In the genomic region with DNA sequence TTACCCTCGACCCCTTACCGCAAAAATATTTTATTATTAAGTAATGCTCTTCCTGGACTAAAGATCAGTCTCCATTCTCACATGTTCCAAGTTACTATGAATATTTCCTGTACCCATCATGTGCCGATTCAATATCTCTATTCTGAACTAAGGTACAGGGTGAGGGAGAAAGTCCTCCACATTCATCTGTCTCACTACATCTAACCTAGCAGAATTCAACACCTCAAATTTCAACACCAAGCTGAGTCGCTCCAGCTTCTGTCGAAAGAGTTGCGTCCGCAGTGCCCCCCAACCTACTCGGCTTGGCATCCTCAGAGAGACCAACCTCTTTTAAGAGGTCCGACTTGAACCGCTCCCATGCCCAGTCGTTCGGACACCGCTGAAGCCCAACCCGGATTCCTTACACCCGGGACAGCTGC, we compare ENCODE assay signal across 2 cellular contexts.
A peak's percentile ranks its signal among the peaks of the same experiment; 100 is the strongest.
TF ChIP-seq lines count a peak whose summit lies in the region.

No MANE protein-coding gene starts in this region.

TF ChIP-seq in A549, 52 proteins besides CTCF, POLR2A, EP300 and RAD21:
- TF ChIP-seq CBX8 (IDR thresholded peaks at IDR 0.05): no peak
- TF ChIP-seq ZFP36 (IDR thresholded peaks at IDR 0.05; ENCODE audit: borderline replicate concordance, partially characterized antibody): no peak
- TF ChIP-seq SMC3 (IDR thresholded peaks at IDR 0.05): no peak
- TF ChIP-seq BHLHE40 (IDR thresholded peaks at IDR 0.05; ENCODE audit: low read depth, low read length): no peak
- TF ChIP-seq NR3C1 (IDR thresholded peaks at IDR 0.05): no peak
- TF ChIP-seq TFCP2L1 (CRISPR knock-in tag; IDR thresholded peaks at IDR 0.05): no peak

TF ChIP-seq in GM12878, 131 proteins besides CTCF, POLR2A, EP300 and RAD21:
- TF ChIP-seq MXI1 (IDR thresholded peaks at IDR 0.05; ENCODE audit: low read depth, low read length): peak; percentile 26; the same call in 1 of the 2 replicates
- TF ChIP-seq KAT2A (conservative IDR thresholded peaks at IDR 0.05; ENCODE audit: control insufficient read depth, low read depth, low read length): no peak
